10 cellular contexts compared by ENCODE assay signal in the genomic region with DNA sequence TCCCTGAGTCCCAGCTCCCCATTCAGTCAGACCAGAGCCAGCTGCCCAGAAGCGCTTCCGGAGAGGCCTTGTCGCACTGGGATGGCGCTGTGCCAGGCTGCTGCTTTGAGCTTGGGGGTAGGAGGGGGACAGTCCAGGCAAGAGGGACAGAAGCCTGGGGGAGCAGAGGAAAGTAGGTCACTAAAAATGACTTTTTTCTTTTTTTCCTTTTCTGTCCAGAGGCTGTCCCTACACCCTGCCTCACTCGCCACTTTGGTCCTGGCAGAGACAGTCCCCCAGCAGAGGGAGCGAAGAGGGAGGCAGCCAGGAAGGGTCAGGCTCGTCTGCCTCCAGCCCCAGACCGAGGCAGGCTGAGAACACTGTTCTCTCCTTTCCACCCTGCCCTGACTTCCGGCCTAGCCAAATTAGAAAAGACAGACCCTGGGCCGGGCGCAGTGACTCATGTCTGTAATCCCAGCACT. TPM values are rescaled to one million over a fixed set of nuclear protein-coding genes. Genes with fewer than 3 reads are reported as not detected.
DNase-seq lines count a peak whose midpoint lies in the region; ATAC-seq lines count a peak whose summit lies in the region.
"Had no signal": no experiment of that assay in that cellular context is flagged by ENCODE, and none has a peak within 500 bp of the region (broad histone marks: within the 10 kb centered on the region; RNA-seq: fewer than 3 reads in every experiment).

No MANE protein-coding gene starts in this region.

- no peaks in the 10 kb centered on the region for H3K27me3 ChIP-seq in muscle layer of duodenum (ENCODE audit: low read depth, low read length)

- H3K9me3 ChIP-seq in muscle layer of duodenum (ENCODE audit: control insufficient read depth in 1 of 2, low read length in 2 of 2), result no peaks in the 10 kb centered on the region

- H3K27ac ChIP-seq in epithelial cell of prostate (peak overlapping the region; percentile 78), muscle layer of duodenum (ENCODE audit: low read length) (peak overlapping the region; percentile 91)

- peak overlapping the region in 1 of 2 donors; percentile 22 for H3K4me3 ChIP-seq in muscle layer of duodenum (ENCODE audit: low read depth in 1 of 2, low read length in 2 of 2)

- ATAC-seq in Right ventricle myocardium inferior (peak; percentile 54), GM21390 (IDR thresholded peaks at IDR 0.05; ENCODE audit: unreplicated experiment) (no peak), GM21529 (IDR thresholded peaks at IDR 0.05; ENCODE audit: unreplicated experiment) (no peak)

- peaks cover 31 to 42% of the 10 kb centered on the region in 2 donors for H3K4me1 ChIP-seq in muscle layer of duodenum (ENCODE audit: control insufficient read depth in 1 of 2, insufficient read depth in 2 of 2, low read length in 2 of 2)

- DNase-seq in Right ventricle myocardium inferior (ENCODE audit: missing footprints) (peak; percentile 90), cardiac septum (ENCODE audit: low spot score) (no peak), epithelial cell of prostate (ENCODE audit: low read depth, low spot score) (no peak), NCI-H446 (lab: John Stamatoyannopoulos, UW) (no peak)
- DNase-seq in activated CD4-positive, alpha-beta T cell treated with anti-CD3 and anti-CD28 coated beads for 4 hours, result no peak
- DNase-seq: activated naive CD8-positive, alpha-beta T cell treated with anti-CD3 and anti-CD28 coated beads for 36 hours; CD4-positive, alpha-beta memory T cell had no signal

- intact Hi-C loops in Right ventricle myocardium inferior (cut with DNase I), result no loop called here
- intact Hi-C loops in cardiac septum (cut with DNase I), result no loop called here

- peaks cover 3 to 7% of the 10 kb centered on the region in 2 donors for H3K36me3 ChIP-seq in muscle layer of duodenum (ENCODE audit: control insufficient read depth in 1 of 2, insufficient read depth in 2 of 2, low read length in 2 of 2)

RNA-seq across cellular contexts. Expression of gene TRIM8, which starts 15.8 kb away (rescaled TPM):
- 109 TPM for total RNA-seq in Right ventricle myocardium inferior
- 99.6 TPM for total RNA-seq in cardiac septum
